Comparison of ENCODE assay signal across 11 cellular contexts in the genomic region with DNA sequence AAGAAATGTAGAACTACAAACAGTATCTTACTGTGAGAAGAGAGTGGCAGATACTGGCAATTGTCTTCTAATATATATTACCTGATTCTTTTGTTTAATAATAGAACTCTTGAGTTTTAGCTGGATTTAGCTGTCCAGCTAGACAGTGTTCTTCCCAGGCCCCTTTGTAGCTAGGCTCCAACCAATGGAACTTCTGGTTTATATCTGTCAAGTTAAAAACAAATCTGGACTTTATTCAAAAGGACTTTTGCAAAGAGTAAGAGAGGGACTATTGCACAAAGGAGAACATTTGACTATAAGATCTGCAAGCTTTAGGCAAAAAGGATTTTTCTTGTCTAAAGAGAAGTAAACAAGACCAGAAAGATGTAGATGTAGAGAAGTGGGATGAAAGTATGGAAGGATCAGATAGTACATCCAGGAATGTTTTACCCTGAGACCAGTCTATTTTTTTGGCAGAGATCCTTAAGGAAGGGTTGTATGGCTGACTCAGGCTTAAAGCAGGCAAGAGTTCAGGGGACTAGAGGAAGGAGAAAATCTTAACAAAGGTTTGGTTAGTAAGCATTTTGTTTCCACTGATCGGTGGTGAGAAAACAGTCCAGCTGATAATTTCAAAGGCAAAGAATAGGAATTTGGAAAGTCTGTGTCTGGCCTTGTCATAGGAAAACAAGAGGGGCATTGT.
DNase-seq lines count a peak whose midpoint lies in the region; ATAC-seq and TF ChIP-seq lines count a peak whose summit lies in the region.
"Had no signal": no experiment of that assay in that cellular context is flagged by ENCODE, and none has a peak within 500 bp of the region (broad histone marks: within the 10 kb centered on the region; RNA-seq: fewer than 3 reads in every experiment).

No MANE protein-coding gene starts in this region.

- H3K4me3 ChIP-seq in SK-N-SH (ENCODE audit: low read depth in 2 of 2, low read length in 1 of 2) (no peak overlapping the region), fibroblast of villous mesenchyme (ENCODE audit: low read depth, low read length) (no peak overlapping the region), parathyroid adenoma (ENCODE audit: low read depth, low read length) (no peak overlapping the region)

- no peak for ATAC-seq in GM21423 (IDR thresholded peaks at IDR 0.05; ENCODE audit: unreplicated experiment)
- ATAC-seq in GM21367 (IDR thresholded peaks at IDR 0.05; ENCODE audit: unreplicated experiment): no peak

- H3K9me3 ChIP-seq in SK-N-SH (no peaks in the 10 kb centered on the region), parathyroid adenoma (ENCODE audit: control insufficient read depth, low read length) (no peaks in the 10 kb centered on the region)

- H3K27ac ChIP-seq in SK-N-SH (ENCODE audit: low read depth in 2 of 2, low read length in 1 of 2) (peak overlapping the region; percentile 58 to 85; a peak in 3 of 4 replicates), parathyroid adenoma (no peak overlapping the region)

- 25% methylated on average over 1 of the region's 1 CpG for WGBS in SK-N-SH (ENCODE audit: low lambda C conversion rate)

- POLR2A ChIA-PET in SK-N-SH (lab: Yijun Ruan, JAX): no interaction called here

- H3K27me3 ChIP-seq in SK-N-SH (ENCODE audit: insufficient read depth): no peaks in the 10 kb centered on the region
- H3K27me3 ChIP-seq in parathyroid adenoma (ENCODE audit: control insufficient read depth, insufficient read depth, low read length): no peaks in the 10 kb centered on the region

- H3K36me3 ChIP-seq in SK-N-SH (replicated peaks in 1 of 2; ENCODE audit: control insufficient read depth in 1 of 2, insufficient read depth in 2 of 2, low read length in 1 of 2): no peaks in the 10 kb centered on the region
- no peaks in the 10 kb centered on the region for H3K36me3 ChIP-seq in parathyroid adenoma (ENCODE audit: control insufficient read depth, insufficient read depth, low read length)

- H3K9ac ChIP-seq in SK-N-SH (no peak overlapping the region; the same call in 1 of the 2 replicates), parathyroid adenoma (no peak overlapping the region)

- peaks cover 17% of the 10 kb centered on the region for H3F3A ChIP-seq in SK-N-SH (replicated peaks; ENCODE audit: insufficient read depth)

- H3K4me1 ChIP-seq in SK-N-SH (ENCODE audit: control insufficient read depth in 1 of 2, insufficient read depth in 2 of 2, low read depth in 1 of 2, low read length in 1 of 2): peaks cover 0 to 11% of the 10 kb centered on the region in 2 experiments; a peak in 1 of 4 replicates
- no peaks in the 10 kb centered on the region for H3K4me1 ChIP-seq in parathyroid adenoma

- no peaks in the 10 kb centered on the region for H4K20me1 ChIP-seq in SK-N-SH (ENCODE audit: insufficient read depth)

- peak; percentile 89 for DNase-seq in EH (ENCODE audit: low read depth)
- no peak for DNase-seq in SK-N-SH
- DNase-seq in fibroblast of villous mesenchyme (ENCODE audit: low read depth): peak; percentile 84
- no peak for DNase-seq in COR-L47 (lab: John Stamatoyannopoulos, UW)
- DNase-seq in activated CD8-positive, alpha-beta memory T cell treated with anti-CD3 and anti-CD28 coated beads, Interleukin-2, amount 50 U/mL, for 4 hours: no peak
- DNase-seq: activated CD8-positive, alpha-beta memory T cell treated with anti-CD3 and anti-CD28 coated beads, Interleukin-2, amount 50 U/mL, for 48 hours; CD8-positive, alpha-beta memory T cell; NCI-H2029 had no signal

- no peaks in the 10 kb centered on the region for H3K9me2 ChIP-seq in SK-N-SH

- no peak for TF ChIP-seq RAD21 in SK-N-SH (IDR thresholded peaks at IDR 0.05; ENCODE audit: low read length)

- TF ChIP-seq CTCF in SK-N-SH (IDR thresholded peaks at IDR 0.05) (no peak), fibroblast of villous mesenchyme (IDR thresholded peaks at IDR 0.05; ENCODE audit: insufficient read depth, low read depth, low read length) (no peak), parathyroid adenoma (IDR thresholded peaks at IDR 0.05) (no peak)

- H2AFZ ChIP-seq in SK-N-SH (ENCODE audit: low read depth) (peak overlapping the region; percentile 18), parathyroid adenoma (peak overlapping the region; percentile 9)

- CTCF ChIA-PET in SK-N-SH (lab: Yijun Ruan, JAX): interaction anchor here (1.5 kb wide), 1 partner anchor 10 kb away, joined by 3 read pairs; no protein-coding TSS in a partner anchor

- H3K4me2 ChIP-seq in SK-N-SH (no peak overlapping the region), parathyroid adenoma (ENCODE audit: low read length) (no peak overlapping the region)

- 0 out of 4 replicates have a peak, but pooled peaks of 1 of the 2 experiments have one; percentile 15 for TF ChIP-seq EP300 in SK-N-SH (IDR thresholded peaks at IDR 0.05; ENCODE audit: borderline replicate concordance in 1 of 2, low read depth in 1 of 2, low read length in 1 of 2)

- H3K79me2 ChIP-seq in SK-N-SH (ENCODE audit: insufficient read depth): no peaks in the 10 kb centered on the region
- no peaks in the 10 kb centered on the region for H3K79me2 ChIP-seq in parathyroid adenoma

TF ChIP-seq in SK-N-SH, 30 proteins besides CTCF, POLR2A, EP300 and RAD21:
- TF ChIP-seq RXRA (IDR thresholded peaks at IDR 0.05; ENCODE audit: borderline replicate concordance, low read depth): peak; percentile 46; the same call in 1 of the 2 replicates
- peak; percentile 73 for TF ChIP-seq JUND (IDR thresholded peaks at IDR 0.05)
- TF ChIP-seq TCF12 (IDR thresholded peaks at IDR 0.05): peak; percentile 56
- no peak for TF ChIP-seq TAF1 (IDR thresholded peaks at IDR 0.05; ENCODE audit: borderline replicate concordance, low read depth, low read length)
- peak; percentile 76 for TF ChIP-seq FOSL2 (IDR thresholded peaks at IDR 0.05; ENCODE audit: borderline replicate concordance, low read depth)
- TF ChIP-seq NFIC (IDR thresholded peaks at IDR 0.05; ENCODE audit: borderline replicate concordance): peak; percentile 88
- 0 out of 2 replicates have a peak, but pooled peaks have one; percentile 38 for TF ChIP-seq MEF2A (IDR thresholded peaks at IDR 0.05; ENCODE audit: borderline replicate concordance, low read depth)
- no peak for TF ChIP-seq NRF1 (IDR thresholded peaks at IDR 0.05; ENCODE audit: low read depth, low read length)
TF ChIP-seq in SK-N-SH: peak in this region for 6.

Comparison
In these comparisons a context has a peak if more than half of its experiments do, and no peak if none do; other contexts are left out.
1. DNase-seq: peak in EH (single experiment) and fibroblast of villous mesenchyme (single experiment); none in SK-N-SH (single experiment), COR-L47 (single experiment) and activated CD8-positive, alpha-beta memory T cell treated with anti-CD3 and anti-CD28 coated beads, Interleukin-2, amount 50 U/mL, for 4 hours (single experiment).